In genomic region chr7:55509322-55509721, GRCh38 we compare ENCODE assay signal across 11 cellular contexts.
DNase-seq lines count a peak whose midpoint lies in the region; ATAC-seq lines count a peak whose summit lies in the region.
"Had no signal": no experiment of that assay in that cellular context is flagged by ENCODE, and none has a peak within 500 bp of the region (broad histone marks: within the 10 kb centered on the region; RNA-seq: fewer than 3 reads in every experiment).

No MANE protein-coding gene starts in this region.

- no peak overlapping the region for H3K4me3 Mint-ChIP-seq in activated naive CD4-positive, alpha-beta T cell treated with anti-CD3 and anti-CD28 coated beads, Interleukin-2, amount 50 U/mL, for 24 hours
- no peak overlapping the region for H3K4me3 Mint-ChIP-seq in activated naive CD8-positive, alpha-beta T cell treated with anti-CD3 and anti-CD28 coated beads for 36 hours

- peak overlapping the region; percentile 70 for H3K27ac Mint-ChIP-seq in activated naive CD4-positive, alpha-beta T cell treated with anti-CD3 and anti-CD28 coated beads, Interleukin-2, amount 50 U/mL, for 24 hours
- H3K27ac Mint-ChIP-seq in activated naive CD8-positive, alpha-beta T cell treated with anti-CD3 and anti-CD28 coated beads for 36 hours, result peak overlapping the region; percentile 22

- ATAC-seq in HG02870 (IDR thresholded peaks at IDR 0.05; ENCODE audit: unreplicated experiment), result peak; percentile 1
- no peak for ATAC-seq in GM21737 (IDR thresholded peaks at IDR 0.05; ENCODE audit: unreplicated experiment)
- ATAC-seq: left colon had no signal

- H3K9me3 Mint-ChIP-seq in activated naive CD4-positive, alpha-beta T cell treated with anti-CD3 and anti-CD28 coated beads, Interleukin-2, amount 50 U/mL, for 24 hours, result no peaks in the 10 kb centered on the region
- no peaks in the 10 kb centered on the region for H3K9me3 Mint-ChIP-seq in activated naive CD8-positive, alpha-beta T cell treated with anti-CD3 and anti-CD28 coated beads for 36 hours

- peaks cover 76% of the 10 kb centered on the region for H3K4me1 Mint-ChIP-seq in activated naive CD4-positive, alpha-beta T cell treated with anti-CD3 and anti-CD28 coated beads, Interleukin-2, amount 50 U/mL, for 24 hours
- H3K4me1 Mint-ChIP-seq in activated naive CD8-positive, alpha-beta T cell treated with anti-CD3 and anti-CD28 coated beads for 36 hours, result peaks cover 37% of the 10 kb centered on the region

- peaks cover 10% of the 10 kb centered on the region for H3K36me3 Mint-ChIP-seq in activated naive CD4-positive, alpha-beta T cell treated with anti-CD3 and anti-CD28 coated beads, Interleukin-2, amount 50 U/mL, for 24 hours
- peaks cover 14% of the 10 kb centered on the region for H3K36me3 Mint-ChIP-seq in activated naive CD8-positive, alpha-beta T cell treated with anti-CD3 and anti-CD28 coated beads for 36 hours

- no peak for DNase-seq in activated naive CD4-positive, alpha-beta T cell treated with Interleukin-2 at 50 U/mL for 16 hours
- no peak for DNase-seq in activated naive CD8-positive, alpha-beta T cell treated with anti-CD3 and anti-CD28 coated beads for 36 hours
- DNase-seq in pulmonary artery endothelial cell (ENCODE audit: low read depth, low spot score) (peak; percentile 5), midbrain (lab: John Stamatoyannopoulos, UW) (no peak), NAMALWA (ENCODE audit: low spot score) (no peak)
- DNase-seq: left colon; NCI-H187 treated with DMSO at 0.1 percent for 48 hours; stimulated activated CD4-positive, alpha-beta T cell treated with anti-CD3 and anti-CD28 coated beads, Interleukin-4, amount 100 ng/mL, for 4 hours had no signal

- no peaks in the 10 kb centered on the region for H3K27me3 Mint-ChIP-seq in activated naive CD4-positive, alpha-beta T cell treated with anti-CD3 and anti-CD28 coated beads, Interleukin-2, amount 50 U/mL, for 24 hours
- no peaks in the 10 kb centered on the region for H3K27me3 Mint-ChIP-seq in activated naive CD8-positive, alpha-beta T cell treated with anti-CD3 and anti-CD28 coated beads for 36 hours
